Comparison of ENCODE assay signal across 16 cellular contexts in the genomic region with DNA sequence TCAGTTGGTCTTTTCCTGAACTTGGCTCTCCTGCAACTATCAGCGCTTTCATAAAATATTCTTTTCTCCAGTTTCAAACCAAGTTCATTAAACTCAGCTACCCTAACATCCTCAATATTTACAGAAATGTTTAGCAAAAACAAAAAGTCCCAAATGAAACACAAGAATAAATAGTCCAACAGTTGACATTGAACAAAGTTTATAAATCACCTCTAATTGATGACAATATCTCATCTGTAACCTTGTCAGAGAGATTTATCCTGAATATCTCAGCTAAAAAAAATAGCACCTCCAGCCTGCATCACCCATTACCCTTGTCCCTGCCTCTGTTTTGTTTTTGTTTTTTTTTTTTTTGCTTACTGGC.
"Had no signal": no experiment of that assay in that cellular context is flagged by ENCODE, and none has a peak within 500 bp of the region (broad histone marks: within the 10 kb centered on the region; RNA-seq: fewer than 3 reads in every experiment).

No MANE protein-coding gene starts in this region.

- H3K4me2 ChIP-seq: neural progenitor cell had no signal

- H3K27me3 ChIP-seq: foreskin keratinocyte, heart right ventricle, neural progenitor cell, thyroid gland had no signal

- H3K27ac ChIP-seq: foreskin keratinocyte, left ventricle myocardium inferior, neural progenitor cell, thyroid gland had no signal

- H3K9me3 Mint-ChIP-seq: activated CD4-positive, alpha-beta memory T cell treated with anti-CD3 and anti-CD28 coated beads for 36 hours; activated T-helper 1 cell treated with anti-CD3 and anti-CD28 coated beads, Interleukin-12 subunit alpha, Interleukin-12 subunit beta, Interleukin-2, Interleukin-4 antibody, amounts not matched to agents 30 ng/mL and 10 ng/mL and 1 ng/mL, durations not matched to agents 14 hours and 24 hours and 36 hours; endodermal cell; neural progenitor cell had no signal

- H2AFZ ChIP-seq: neural progenitor cell had no signal

- H3K9me3 ChIP-seq: heart right ventricle, left ventricle myocardium inferior, thyroid gland had no signal

- DNase-seq: activated CD4-positive, alpha-beta memory T cell treated with anti-CD3 and anti-CD28 coated beads for 36 hours; activated CD4-positive, CD25-positive, alpha-beta regulatory T cell treated with anti-CD3 and anti-CD28 coated beads, Interleukin-2, amount 50 U/mL, for 72 hours; activated naive CD4-positive, alpha-beta T cell treated with Interleukin-2 at 50 U/mL for 16 hours; cerebellar nuclear complex; endodermal cell; heart right ventricle; left ventricle myocardium inferior; mesendoderm; retina; T-helper 9 cell; thyroid gland had no signal

- H3K36me3 ChIP-seq: heart right ventricle, left ventricle myocardium inferior, neural progenitor cell, thyroid gland had no signal

- H3K4me3 ChIP-seq: heart right ventricle, left ventricle myocardium inferior, neural progenitor cell, skin epidermis, thyroid gland had no signal

- H3K36me3 Mint-ChIP-seq: activated CD4-positive, alpha-beta memory T cell treated with anti-CD3 and anti-CD28 coated beads for 36 hours; brain; neural progenitor cell had no signal

- H3K9ac ChIP-seq: neural progenitor cell had no signal

- H3K27ac Mint-ChIP-seq: activated CD4-positive, alpha-beta memory T cell treated with anti-CD3 and anti-CD28 coated beads for 36 hours; activated T-helper 1 cell treated with anti-CD3 and anti-CD28 coated beads, Interleukin-12 subunit alpha, Interleukin-12 subunit beta, Interleukin-2, Interleukin-4 antibody, amounts not matched to agents 30 ng/mL and 10 ng/mL and 1 ng/mL, durations not matched to agents 14 hours and 24 hours and 36 hours; endodermal cell; neural progenitor cell had no signal

- H3K4me3 Mint-ChIP-seq: activated CD4-positive, alpha-beta memory T cell treated with anti-CD3 and anti-CD28 coated beads for 36 hours; activated T-helper 1 cell treated with anti-CD3 and anti-CD28 coated beads, Interleukin-12 subunit alpha, Interleukin-12 subunit beta, Interleukin-2, Interleukin-4 antibody, amounts not matched to agents 30 ng/mL and 10 ng/mL and 1 ng/mL, durations not matched to agents 14 hours and 24 hours and 36 hours; brain; endodermal cell; neural progenitor cell had no signal

- H3K27me3 Mint-ChIP-seq: activated CD4-positive, alpha-beta memory T cell treated with anti-CD3 and anti-CD28 coated beads for 36 hours; brain had no signal
